15 cellular contexts compared by ENCODE assay signal in genomic region chr3:171943262-171944108, GRCh38.
"Had no signal": no experiment of that assay in that cellular context is flagged by ENCODE, and none has a peak within 500 bp of the region (broad histone marks: within the 10 kb centered on the region; RNA-seq: fewer than 3 reads in every experiment).

No MANE protein-coding gene starts in this region.

- H3K9me3 Mint-ChIP-seq: activated CD4-positive, alpha-beta memory T cell treated with anti-CD3 and anti-CD28 coated beads for 36 hours; activated naive CD4-positive, alpha-beta T cell treated with anti-CD3 and anti-CD28 coated beads, Interleukin-2, amount 50 U/mL, for 24 hours; activated T-cell treated with anti-CD3 and anti-CD28 coated beads, Interleukin-2, amount 50 U/mL, for 4 hours had no signal

- H3K9me3 ChIP-seq: sigmoid colon, stomach, testis, upper lobe of left lung had no signal

- DNase-seq: activated CD4-positive, alpha-beta memory T cell treated with anti-CD3 and anti-CD28 coated beads for 36 hours; activated CD4-positive, alpha-beta T cell treated with anti-CD3 and anti-CD28 coated beads for 36 hours; activated effector memory CD4-positive, alpha-beta T cell treated with anti-CD3 and anti-CD28 coated beads, Interleukin-2, amount 50 U/mL, for 16 hours; activated T-cell treated with anti-CD3 and anti-CD28 coated beads, Interleukin-2, amount 50 U/mL, for 4 hours; caudate nucleus; hypothalamus; sigmoid colon; stimulated activated CD4-positive, alpha-beta T cell treated with anti-CD3 and anti-CD28 coated beads, Interleukin-1b, Interleukin-23, amount 100 ng/mL, for 48 hours; stomach; T1000; testis; upper lobe of left lung had no signal

- ATAC-seq: activated CD4-positive, alpha-beta T cell treated with anti-CD3 and anti-CD28 coated beads for 36 hours; activated T-cell treated with anti-CD3 and anti-CD28 coated beads, Interleukin-2, amount 50 U/mL, for 4 hours; esophagus mucosa had no signal

- H3K27ac Mint-ChIP-seq: activated CD4-positive, alpha-beta memory T cell treated with anti-CD3 and anti-CD28 coated beads for 36 hours; activated CD4-positive, alpha-beta T cell treated with anti-CD3 and anti-CD28 coated beads for 36 hours; activated naive CD4-positive, alpha-beta T cell treated with anti-CD3 and anti-CD28 coated beads, Interleukin-2, amount 50 U/mL, for 24 hours had no signal

- H3K4me1 Mint-ChIP-seq: activated CD4-positive, alpha-beta T cell treated with anti-CD3 and anti-CD28 coated beads for 36 hours; activated naive CD4-positive, alpha-beta T cell treated with anti-CD3 and anti-CD28 coated beads, Interleukin-2, amount 50 U/mL, for 24 hours had no signal

- H3K4me1 ChIP-seq: testis had no signal

- H3K4me3 Mint-ChIP-seq: activated CD4-positive, alpha-beta memory T cell treated with anti-CD3 and anti-CD28 coated beads for 36 hours; activated CD4-positive, alpha-beta T cell treated with anti-CD3 and anti-CD28 coated beads for 36 hours; activated naive CD4-positive, alpha-beta T cell treated with anti-CD3 and anti-CD28 coated beads, Interleukin-2, amount 50 U/mL, for 24 hours; activated T-cell treated with anti-CD3 and anti-CD28 coated beads, Interleukin-2, amount 50 U/mL, for 4 hours; neural crest cell had no signal

- H3K27me3 ChIP-seq: sigmoid colon, stomach, testis, upper lobe of left lung had no signal

- H3K27ac ChIP-seq: sigmoid colon, stomach, testis, upper lobe of left lung had no signal

- H3K36me3 ChIP-seq: sigmoid colon, stomach, upper lobe of left lung had no signal

- H3K36me3 Mint-ChIP-seq: activated CD4-positive, alpha-beta memory T cell treated with anti-CD3 and anti-CD28 coated beads for 36 hours; activated naive CD4-positive, alpha-beta T cell treated with anti-CD3 and anti-CD28 coated beads, Interleukin-2, amount 50 U/mL, for 24 hours had no signal

- H3K4me3 ChIP-seq: sigmoid colon, stomach, testis, upper lobe of left lung had no signal
